In genomic region chr1:94315552-94316116, GRCh38 we compare ENCODE assay signal across 1 cellular context.
TF ChIP-seq lines count a peak whose summit lies in the region.

No MANE protein-coding gene starts in this region.

TF ChIP-seq in IMR-90, 13 proteins besides CTCF, POLR2A, EP300 and RAD21:
- TF ChIP-seq USF2 (IDR thresholded peaks at IDR 0.05; ENCODE audit: low read depth, low read length), result no peak
- no peak for TF ChIP-seq BHLHE40 (IDR thresholded peaks at IDR 0.05; ENCODE audit: low read depth, low read length)
- TF ChIP-seq RFX5 (IDR thresholded peaks at IDR 0.05; ENCODE audit: low read depth, low read length), result no peak
- no peak for TF ChIP-seq FOS (IDR thresholded peaks at IDR 0.05; ENCODE audit: low read depth, low read length)
- no peak for TF ChIP-seq NFE2L2 (IDR thresholded peaks at IDR 0.05; ENCODE audit: low read depth, low read length)
- TF ChIP-seq RCOR1 (IDR thresholded peaks at IDR 0.05; ENCODE audit: insufficient replicate concordance, low read length), result no peak
